1 cellular context compared by ENCODE assay signal in the genomic region with DNA sequence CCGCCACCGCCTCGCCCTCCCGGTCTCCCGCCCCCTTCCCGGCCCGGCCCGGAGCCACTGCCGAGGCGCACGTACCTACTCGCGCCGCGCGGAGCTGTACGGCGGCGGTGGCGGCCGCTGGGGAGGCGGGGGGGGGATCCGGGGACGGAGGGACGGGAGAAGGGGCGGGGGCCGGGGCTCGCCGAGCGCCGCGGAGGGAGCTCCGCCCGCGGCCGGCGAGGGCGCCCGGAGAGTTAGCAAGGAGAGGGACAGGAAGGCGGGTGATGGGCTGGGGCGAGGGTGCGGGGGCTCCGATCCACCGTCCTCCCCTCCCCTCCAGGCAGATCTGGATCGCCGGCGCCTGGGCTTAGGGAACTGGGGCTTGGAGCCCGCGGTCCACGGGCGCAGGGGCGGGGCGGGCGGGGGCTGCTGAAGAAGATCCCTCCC.
TF ChIP-seq lines count a peak whose summit lies in the region.

No MANE protein-coding gene starts in this region.

TF ChIP-seq in IMR-90, 13 proteins besides CTCF, POLR2A, EP300 and RAD21:
- TF ChIP-seq RCOR1 (IDR thresholded peaks at IDR 0.05; ENCODE audit: insufficient replicate concordance, low read length) (no peak), NFE2L2 (IDR thresholded peaks at IDR 0.05; ENCODE audit: low read depth, low read length) (no peak), CHD1 (IDR thresholded peaks at IDR 0.05; ENCODE audit: low read depth, low read length) (no peak), SMC3 (IDR thresholded peaks at IDR 0.05; ENCODE audit: low read depth, low read length) (no peak), MAFK (IDR thresholded peaks at IDR 0.05; ENCODE audit: low read depth, low read length) (no peak), CEBPB (IDR thresholded peaks at IDR 0.05; ENCODE audit: low read depth, low read length) (no peak), BHLHE40 (IDR thresholded peaks at IDR 0.05; ENCODE audit: low read depth, low read length) (no peak), FOS (IDR thresholded peaks at IDR 0.05; ENCODE audit: low read depth, low read length) (no peak), MAZ (IDR thresholded peaks at IDR 0.05; ENCODE audit: borderline replicate concordance, low read depth, low read length) (no peak), USF2 (IDR thresholded peaks at IDR 0.05; ENCODE audit: low read depth, low read length) (no peak), MXI1 (IDR thresholded peaks at IDR 0.05; ENCODE audit: borderline replicate concordance, low read depth, low read length) (no peak), ELK1 (IDR thresholded peaks at IDR 0.05; ENCODE audit: borderline replicate concordance, low read depth, low read length) (no peak), RFX5 (IDR thresholded peaks at IDR 0.05; ENCODE audit: low read depth, low read length) (no peak)
